Comparison of ENCODE assay signal across 16 cellular contexts in genomic region chr12:61530456-61530855, GRCh38.
DNase-seq lines count a peak whose midpoint lies in the region; ATAC-seq and TF ChIP-seq lines count a peak whose summit lies in the region.
"Had no signal": no experiment of that assay in that cellular context is flagged by ENCODE, and none has a peak within 500 bp of the region (broad histone marks: within the 10 kb centered on the region; RNA-seq: fewer than 3 reads in every experiment).

No MANE protein-coding gene starts in this region.

- in situ Hi-C loops in mammary epithelial cell (cut with MboI; ENCODE audit: low sequenced_read_pairs in 2 of 2) (no loop called here), brain microvascular endothelial cell (cut with HindIII; ENCODE audit: low pct_ligation_motif_present, low sequenced_read_pairs) (no loop called here)

- no peaks in the 10 kb centered on the region for H3K27me3 ChIP-seq in mammary epithelial cell (ENCODE audit: insufficient read depth, low read length)
- H3K27me3 ChIP-seq in breast epithelium = no peaks in the 10 kb centered on the region
- no peaks in the 10 kb centered on the region for H3K27me3 ChIP-seq in brain microvascular endothelial cell (replicated peaks)
- H3K27me3 ChIP-seq: BLaER1 had no signal

- H3K27me3 Mint-ChIP-seq in natural killer cell (ENCODE audit: low read depth in 2 of 2) = no peaks in the 10 kb centered on the region
- H3K27me3 Mint-ChIP-seq: CD4-positive, alpha-beta memory T cell had no signal

- no peak overlapping the region for H3K4me3 Mint-ChIP-seq in natural killer cell
- H3K4me3 Mint-ChIP-seq: CD14-positive monocyte; CD4-positive, alpha-beta memory T cell had no signal

- H3K27ac Mint-ChIP-seq in natural killer cell = no peak overlapping the region
- H3K27ac Mint-ChIP-seq: CD14-positive monocyte; CD4-positive, alpha-beta memory T cell had no signal

- dilution Hi-C loops in mammary epithelial cell (cut with HindIII; ENCODE audit: low sequenced_read_pairs) = no loop called here

- no peak overlapping the region for H3K27ac ChIP-seq in mammary epithelial cell (ENCODE audit: insufficient read depth, low read depth, low read length)
- no peak overlapping the region for H3K27ac ChIP-seq in breast epithelium
- no peak overlapping the region for H3K27ac ChIP-seq in brain microvascular endothelial cell
- H3K27ac ChIP-seq: 22Rv1, BLaER1 had no signal

- intact Hi-C loops in mammary epithelial cell (cut with micrococcal nuclease) (loop anchor here (10.0 kb wide), 2 partner anchors 166 to 726 kb away; no protein-coding TSS in a partner anchor), breast epithelium (cut with DNase I; ENCODE audit: low total_unique reads) (no loop called here), natural killer cell (cut with micrococcal nuclease) (no loop called here)

- DNase-seq in mammary epithelial cell = peak; percentile 64
- DNase-seq in breast epithelium (ENCODE audit: low spot score in 2 of 2) = no peak
- peak; percentile 8 for DNase-seq in brain microvascular endothelial cell
- DNase-seq in kidney tubule cell (ENCODE audit: low spot score) = peak; percentile 1
- DNase-seq in hepatic stellate cell (ENCODE audit: low spot score) = no peak
- DNase-seq in natural killer cell = no peak
- DNase-seq: CD4-positive, alpha-beta memory T cell; DMS153; DMS79; GDM1; GOT3; H7 had no signal

- no peaks in the 10 kb centered on the region for H3K4me1 Mint-ChIP-seq in natural killer cell
- H3K4me1 Mint-ChIP-seq: CD14-positive monocyte; CD4-positive, alpha-beta memory T cell had no signal

- H3K9me3 Mint-ChIP-seq in natural killer cell = peaks cover 18 to 21% of the 10 kb centered on the region in 2 donors

- H2AFZ ChIP-seq in mammary epithelial cell (ENCODE audit: low read depth, low read length) = no peak overlapping the region

- no peak overlapping the region for H3K9ac ChIP-seq in mammary epithelial cell (ENCODE audit: insufficient read depth, low read length)
- H3K9ac ChIP-seq: BLaER1 had no signal

- H3K36me3 ChIP-seq in mammary epithelial cell (ENCODE audit: insufficient read depth, low read length) (no peaks in the 10 kb centered on the region), breast epithelium (no peaks in the 10 kb centered on the region), brain microvascular endothelial cell (replicated peaks) (no peaks in the 10 kb centered on the region)
- H3K36me3 ChIP-seq: BLaER1 had no signal

- no TSS peak for BruUV-seq in mammary epithelial cell (replicated peaks; lab: Mats Ljungman, UMichigan)

- H3K4me3 ChIP-seq in mammary epithelial cell (replicated peaks in 1 of 3; ENCODE audit: insufficient read depth in 1 of 3, low read depth in 2 of 3, low read length in 3 of 3) (no peak overlapping the region), breast epithelium (no peak overlapping the region), brain microvascular endothelial cell (ENCODE audit: low read depth, low read length) (no peak overlapping the region)
- H3K4me3 ChIP-seq: BLaER1 had no signal

- no peaks in the 10 kb centered on the region for H3K36me3 Mint-ChIP-seq in natural killer cell
- H3K36me3 Mint-ChIP-seq: CD14-positive monocyte; CD4-positive, alpha-beta memory T cell had no signal

- TF ChIP-seq POLR2A in breast epithelium (IDR thresholded peaks at IDR 0.05) = no peak

- CTCF ChIA-PET in mammary epithelial cell (lab: Charles Lee; ENCODE audit: low non-redundant PET) = no interaction called here

- H3K4me2 ChIP-seq in mammary epithelial cell (ENCODE audit: insufficient read depth, low read depth, low read length) = no peak overlapping the region
- H3K4me2 ChIP-seq: BLaER1 had no signal

- H4K20me1 ChIP-seq in mammary epithelial cell (ENCODE audit: insufficient read depth, low read length) = no peaks in the 10 kb centered on the region
- H4K20me1 ChIP-seq: BLaER1 had no signal

- H3K79me2 ChIP-seq in mammary epithelial cell (ENCODE audit: insufficient read depth, low read length) = no peaks in the 10 kb centered on the region

- H3K9me3 ChIP-seq in mammary epithelial cell (replicated peaks; ENCODE audit: insufficient read depth, low read length) = peaks cover 3% of the 10 kb centered on the region
- no peaks in the 10 kb centered on the region for H3K9me3 ChIP-seq in breast epithelium
- H3K9me3 ChIP-seq: BLaER1 had no signal

- H3K4me1 ChIP-seq in mammary epithelial cell (ENCODE audit: insufficient read depth, low read length) (no peaks in the 10 kb centered on the region), breast epithelium (no peaks in the 10 kb centered on the region)
- H3K4me1 ChIP-seq: BLaER1 had no signal

- ATAC-seq in HG02970 (IDR thresholded peaks at IDR 0.05; ENCODE audit: low FRiP score, unreplicated experiment) (no peak), natural killer cell (no peak)

- no peak for TF ChIP-seq CTCF in mammary epithelial cell (conservative IDR thresholded peaks at IDR 0.05 in 1 of 2, IDR thresholded peaks at IDR 0.05 in 1 of 2; ENCODE audit: extremely low read depth in 1 of 2, insufficient read depth in 1 of 2, low read depth in 1 of 2, low read length in 2 of 2)
- no peak for TF ChIP-seq CTCF in breast epithelium (IDR thresholded peaks at IDR 0.05)
- TF ChIP-seq CTCF in brain microvascular endothelial cell (IDR thresholded peaks at IDR 0.05; ENCODE audit: low read depth, low read length, missing control alignments) = no peak
- no peak for TF ChIP-seq CTCF in natural killer cell (IDR thresholded peaks at IDR 0.05)

Comparison
In these comparisons a context has a peak if more than half of its experiments do, and no peak if none do; other contexts are left out.
1. DNase-seq: peak in mammary epithelial cell (single experiment), brain microvascular endothelial cell (single experiment) and kidney tubule cell (single experiment); none in breast epithelium (0 of 2), hepatic stellate cell (single experiment) and natural killer cell (single experiment).